In genomic region chrX:276588-277171, GRCh38 we compare ENCODE assay signal across 8 cellular contexts. TPM values are rescaled to one million over a fixed set of nuclear protein-coding genes. Genes with fewer than 3 reads are reported as not detected.
DNase-seq lines count a peak whose midpoint lies in the region; ATAC-seq and TF ChIP-seq lines count a peak whose summit lies in the region.

No MANE protein-coding gene starts in this region.

- no peak overlapping the region for H3K4ac ChIP-seq in H9 (ENCODE audit: low read depth, low read length)

- H3K27ac Mint-ChIP-seq in Caco-2 (ENCODE audit: unreplicated experiment) (peak overlapping the region; percentile 78), H9 (no peak overlapping the region)

- no peaks in the 10 kb centered on the region for H3K27me3 ChIP-seq in Caco-2 (replicated peaks; ENCODE audit: control insufficient read depth, insufficient read depth, low read length)
- H3K27me3 ChIP-seq in H9 (ENCODE audit: insufficient read depth, low read length) = no peaks in the 10 kb centered on the region
- H3K27me3 ChIP-seq in Panc1 (ENCODE audit: control insufficient read depth, insufficient read depth, low read length) = no peaks in the 10 kb centered on the region
- no peaks in the 10 kb centered on the region for H3K27me3 ChIP-seq in duodenal mucosa (ENCODE audit: control insufficient read depth in 1 of 2, insufficient read depth in 2 of 2, low read length in 2 of 2)

- H4K5ac ChIP-seq in H9 (ENCODE audit: insufficient read length, low read depth, low read length) = no peak overlapping the region

- TF ChIP-seq CTCF in Caco-2 (IDR thresholded peaks at IDR 0.05; ENCODE audit: insufficient read depth in 1 of 2, low read depth in 1 of 2, low read length in 1 of 2, severe bottlenecking in 1 of 2, unreplicated experiment in 1 of 2) = no peak
- no peak for TF ChIP-seq CTCF in H9 (conservative IDR thresholded peaks at IDR 0.05)
- TF ChIP-seq CTCF in Panc1 (IDR thresholded peaks at IDR 0.05) = no peak

- H2AK5ac ChIP-seq in H9 (ENCODE audit: insufficient read length, low read length) = no peak overlapping the region

- H3K14ac ChIP-seq in H9 (ENCODE audit: insufficient read depth, low read length) = no peak overlapping the region

- peak overlapping the region; percentile 50 for H3K4me2 ChIP-seq in H9 (ENCODE audit: insufficient read depth, insufficient read length, low read length)

- H3K36me3 ChIP-seq in Caco-2 (ENCODE audit: control insufficient read depth, insufficient read depth, low read length) (no peaks in the 10 kb centered on the region), Panc1 (ENCODE audit: control insufficient read depth, insufficient read depth, low read length) (no peaks in the 10 kb centered on the region), duodenal mucosa (ENCODE audit: control insufficient read depth in 1 of 2, insufficient read depth in 2 of 2, low read length in 2 of 2) (no peaks in the 10 kb centered on the region), mesodermal cell (ENCODE audit: control insufficient read depth, insufficient read depth, low read length) (no peaks in the 10 kb centered on the region), urinary bladder (ENCODE audit: insufficient read depth) (no peaks in the 10 kb centered on the region)

- no peak overlapping the region for H2BK5ac ChIP-seq in H9 (ENCODE audit: insufficient read length, low read length)

- no peaks in the 10 kb centered on the region for H3K79me1 ChIP-seq in H9 (ENCODE audit: insufficient read depth, low read depth, low read length, poor library complexity, severe bottlenecking)

- H3K79me2 ChIP-seq in H9 (ENCODE audit: insufficient read depth, low read length) = peaks cover 2% of the 10 kb centered on the region; the same call in 1 of the 2 replicates

- H3K9me3 ChIP-seq in Caco-2 (no peaks in the 10 kb centered on the region), H9 (ENCODE audit: control insufficient read depth, low read depth, low read length) (no peaks in the 10 kb centered on the region), Panc1 (ENCODE audit: control insufficient read depth, insufficient read depth, low read depth, low read length) (no peaks in the 10 kb centered on the region), duodenal mucosa (ENCODE audit: control insufficient read depth in 1 of 2, low read length in 2 of 2) (no peaks in the 10 kb centered on the region), mesodermal cell (ENCODE audit: control insufficient read depth, low read length) (no peaks in the 10 kb centered on the region)

- H3K36me3 Mint-ChIP-seq in Caco-2 (ENCODE audit: insufficient read depth, unreplicated experiment) (peaks cover 23% of the 10 kb centered on the region), H9 (ENCODE audit: insufficient read depth in 1 of 3, low read depth in 3 of 3) (peaks cover 9 to 20% (median 17%) of the 10 kb centered on the region in 3 experiments)

- BruUV-seq in Caco-2 (replicated peaks; lab: Mats Ljungman, UMichigan) (TSS peak; percentile 97), Panc1 (replicated peaks; lab: Mats Ljungman, UMichigan) (no TSS peak)

- H2BK20ac ChIP-seq in H9 (ENCODE audit: low read depth, low read length, poor library complexity, severe bottlenecking) = no peak overlapping the region

- H2BK15ac ChIP-seq in H9 (ENCODE audit: low read depth, low read length) = no peak overlapping the region

- H3K4me3 Mint-ChIP-seq in Caco-2 (ENCODE audit: unreplicated experiment) (peak overlapping the region; percentile 82), H9 (peak overlapping the region; percentile 74 to 85)

- in situ Hi-C loops in Panc1 (cut with HindIII; ENCODE audit: low pct_unique_long_range_greater_than_20kb, low sequenced_read_pairs) = no loop called here

- H3K4me1 ChIP-seq in Caco-2 (peaks cover 19% of the 10 kb centered on the region; the same call in 1 of the 2 replicates), H9 (ENCODE audit: insufficient read depth, low read length) (peaks cover 4% of the 10 kb centered on the region; the same call in 1 of the 2 replicates), Panc1 (ENCODE audit: control insufficient read depth, insufficient read depth, low read length) (no peaks in the 10 kb centered on the region), duodenal mucosa (ENCODE audit: control insufficient read depth in 1 of 2, insufficient read depth in 2 of 2, low read length in 2 of 2) (peaks cover 12 to 23% of the 10 kb centered on the region in 2 donors), mesodermal cell (ENCODE audit: control insufficient read depth, insufficient read depth, low read length, poor library complexity, severe bottlenecking) (no peaks in the 10 kb centered on the region), urinary bladder (ENCODE audit: insufficient read depth) (peaks cover 2% of the 10 kb centered on the region)

- peak overlapping the region; percentile 11 for H3K9ac ChIP-seq in H9 (ENCODE audit: extremely low read depth, insufficient read length, low read length)
- H3K9ac ChIP-seq in duodenal mucosa (ENCODE audit: low read depth in 1 of 2, low read length in 2 of 2) = peak overlapping the region; percentile 56 to 66

- H3K9me3 Mint-ChIP-seq in Caco-2 (ENCODE audit: unreplicated experiment) (no peaks in the 10 kb centered on the region), H9 (no peaks in the 10 kb centered on the region)

- H3K4me1 Mint-ChIP-seq in Caco-2 (ENCODE audit: low read depth, unreplicated experiment) (peaks cover 14% of the 10 kb centered on the region), H9 (peaks cover 15 to 19% of the 10 kb centered on the region in 2 experiments)

- H4K91ac ChIP-seq in H9 (ENCODE audit: insufficient read length, low read depth, low read length) = no peak overlapping the region

- no peak overlapping the region for H3T11ph ChIP-seq in H9 (ENCODE audit: low read length)

- no peaks in the 10 kb centered on the region for H4K20me1 ChIP-seq in H9 (ENCODE audit: control insufficient read depth, insufficient read depth, insufficient read length)

- no peak overlapping the region for H3K18ac ChIP-seq in H9 (ENCODE audit: insufficient read length, low read depth, low read length)

- no peak overlapping the region for H2BK120ac ChIP-seq in H9 (ENCODE audit: low read depth, low read length, poor library complexity, severe bottlenecking)

- no peak for TF ChIP-seq POLR2A in GM18505 (IDR thresholded peaks at IDR 0.05; ENCODE audit: borderline replicate concordance, extremely low read depth, insufficient read depth, insufficient read length)

- H3K4me3 ChIP-seq in Caco-2 (ENCODE audit: low read depth, low read length) (peak overlapping the region; percentile 55), Panc1 (ENCODE audit: low read depth in 2 of 2, low read length in 2 of 2) (peak overlapping the region; percentile 46 to 51), duodenal mucosa (ENCODE audit: low read depth in 1 of 2, low read length in 2 of 2) (peak overlapping the region; percentile 69 to 72), mesodermal cell (ENCODE audit: extremely low read depth, insufficient read depth, low read length, poor library complexity, severe bottlenecking) (peak overlapping the region; percentile 54), urinary bladder (ENCODE audit: low read depth, low read length) (peak overlapping the region; percentile 48)

- WGBS in H9 (ENCODE audit: extremely low coverage, insufficient read length, low lambda C conversion rate) = no CpG with 5 or more reads among the region's 47 CpGs
- 5 to 7% methylated on average over 34 to 46 of the region's 47 CpGs for WGBS in mesodermal cell (ENCODE audit: insufficient coverage in 2 of 2), 2 experiments
- 3% methylated on average over 47 of the region's 47 CpGs for WGBS in urinary bladder

- H2AFZ ChIP-seq in H9 (ENCODE audit: low read length) = no peak overlapping the region

- intact Hi-C loops in Caco-2 (cut with micrococcal nuclease; ENCODE audit: unreplicated experiment) = loop anchor here (2.0 kb wide), 1 partner anchor 42 kb away; the partner anchor contains the start of gene GTPBP6
- intact Hi-C loops in Panc1 (cut with micrococcal nuclease; ENCODE audit: unreplicated experiment) = no loop called here

- DNase-seq in Caco-2 = peak; percentile 57 to 82
- DNase-seq in H9 = no peak
- DNase-seq in Panc1 (ENCODE audit: low read depth, low spot score) = no peak

- no peaks in the 10 kb centered on the region for H3K27me3 Mint-ChIP-seq in Caco-2 (ENCODE audit: insufficient read depth, unreplicated experiment)
- H3K27me3 Mint-ChIP-seq in H9 (ENCODE audit: low read depth) = no peaks in the 10 kb centered on the region

- H3K56ac ChIP-seq in H9 (ENCODE audit: insufficient read length, low read depth, low read length) = no peak overlapping the region

- H4K8ac ChIP-seq in H9 (replicated peaks; ENCODE audit: insufficient read length, low read depth, low read length) = no peak overlapping the region

- CTCF ChIA-PET in Caco-2 (lab: Charles Lee) = no interaction called here
- CTCF ChIA-PET in Panc1 (lab: Charles Lee) = no interaction called here

- peaks cover 17% of the 10 kb centered on the region for H3K23me2 ChIP-seq in H9 (ENCODE audit: insufficient read length, low read depth, low read length, poor library complexity, severe bottlenecking)

- POLR2A ChIA-PET in Caco-2 (lab: Charles Lee) = no interaction called here
- POLR2A ChIA-PET in Panc1 (lab: Charles Lee) = no interaction called here

- H3K27ac ChIP-seq in H9 (ENCODE audit: insufficient read length, low read depth, low read length) (no peak overlapping the region), Panc1 (ENCODE audit: low read length) (peak overlapping the region; percentile 54), duodenal mucosa (ENCODE audit: low read depth, low read length) (no peak overlapping the region), mesodermal cell (ENCODE audit: low read depth, low read length, severe bottlenecking) (no peak overlapping the region), urinary bladder (ENCODE audit: low read depth) (no peak overlapping the region)

- H2BK12ac ChIP-seq in H9 (ENCODE audit: insufficient read length, low read depth, low read length) = no peak overlapping the region

- no peak overlapping the region for H3K23ac ChIP-seq in H9 (ENCODE audit: insufficient read length, low read depth, low read length)

- peak; percentile 27; the same call in 1 of the 2 replicates for ATAC-seq in Panc1
- no peak for ATAC-seq in HG03469 (IDR thresholded peaks at IDR 0.05; ENCODE audit: unreplicated experiment)
- ATAC-seq in GM18505 (IDR thresholded peaks at IDR 0.05; ENCODE audit: unreplicated experiment) = no peak

RNA-seq across cellular contexts. Expression of gene PLCXD1, which starts 4.5 kb away (rescaled TPM):
- total RNA-seq in Caco-2 (2022) (53.9 and 59.6 TPM in 2 replicates), H9 (2021) (96.5 and 96.9 TPM in 2 replicates), Panc1 (2021; ENCODE audit: unreplicated experiment) (54.9 TPM), urinary bladder (5.2 TPM)
- 95.5 TPM for polyA plus RNA-seq in Panc1 (2012; ENCODE audit: insufficient read length)
- polyA plus RNA-seq in mesodermal cell (2013, experiment 1 of 2) = 38.6 TPM
- 29.2 TPM for polyA plus RNA-seq in mesodermal cell (2013, experiment 2 of 2)
- 10.2 TPM for polyA plus RNA-seq in urinary bladder

RNA-seq across cellular contexts. Expression of gene GTPBP6, which starts 41.9 kb away (rescaled TPM):
- 72.4 and 75.0 TPM in 2 replicates for total RNA-seq in Caco-2 (2022)
- total RNA-seq in H9 (2021) = 64.0 and 64.5 TPM in 2 replicates
- total RNA-seq in Panc1 (2021; ENCODE audit: unreplicated experiment) = 37.4 TPM
- polyA plus RNA-seq in Panc1 (2012; ENCODE audit: insufficient read length) = 50.3 TPM
- 41.1 TPM for polyA plus RNA-seq in mesodermal cell (2013, experiment 1 of 2)
- 37.4 TPM for polyA plus RNA-seq in mesodermal cell (2013, experiment 2 of 2)
- total RNA-seq in urinary bladder = 10.0 TPM
- polyA plus RNA-seq in urinary bladder = 71.8 TPM

Comparison
In these comparisons a context has a peak if more than half of its experiments do, and no peak if none do; other contexts are left out.
1. DNase-seq: peak in Caco-2 (2 of 2); none in H9 (single experiment) and Panc1 (single experiment).
2. Peak in every context shown above with its lines, with median percentiles within 50 percentile points of each other: H3K4me3 ChIP-seq.